8 cellular contexts compared by ENCODE assay signal in the genomic region with DNA sequence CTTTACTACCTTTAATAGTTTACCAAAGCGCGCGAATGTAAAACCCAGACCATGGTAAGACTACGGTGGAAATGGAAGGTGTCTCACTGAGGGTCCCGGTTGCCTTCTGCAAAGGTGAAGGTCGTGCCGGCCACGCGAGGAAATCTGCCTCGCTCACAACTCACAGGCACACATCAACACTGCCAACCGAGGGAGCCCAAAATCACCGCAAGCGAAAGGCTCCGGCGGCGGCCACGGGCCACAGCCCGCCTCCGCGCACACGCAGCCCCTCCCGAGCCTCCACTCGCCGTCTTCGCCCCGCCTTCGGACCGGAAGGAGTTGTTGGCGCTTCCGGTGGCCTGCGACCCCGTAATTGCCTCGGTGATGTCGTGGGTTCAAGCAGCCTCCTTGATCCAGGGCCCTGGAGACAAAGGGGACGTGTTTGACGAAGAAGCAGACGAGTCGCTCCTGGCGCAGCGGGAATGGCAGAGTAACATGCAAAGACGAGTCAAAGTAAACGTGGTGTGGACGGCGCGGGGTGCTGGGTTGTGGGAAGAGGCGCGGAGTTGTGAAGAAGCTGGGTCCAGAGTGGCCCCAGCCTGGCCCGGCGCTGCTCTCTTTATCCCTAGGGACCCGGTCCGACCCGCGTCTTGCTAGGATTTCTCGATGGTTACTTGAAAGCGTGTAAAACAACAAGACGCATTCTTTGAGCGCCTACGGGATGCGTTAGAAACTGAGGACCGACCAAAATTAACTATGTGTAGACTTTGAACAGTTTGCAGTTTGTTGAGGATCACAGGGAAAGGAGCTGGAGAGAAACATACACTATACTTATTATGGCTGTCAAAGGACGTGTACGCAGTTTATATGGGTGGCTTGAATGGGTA. TPM values are rescaled to one million over a fixed set of nuclear protein-coding genes. Genes with fewer than 3 reads are reported as not detected.
A peak's percentile ranks its signal among the peaks of the same experiment; 100 is the strongest.
DNase-seq lines count a peak whose midpoint lies in the region; ATAC-seq and TF ChIP-seq lines count a peak whose summit lies in the region.

A gene with protein sequence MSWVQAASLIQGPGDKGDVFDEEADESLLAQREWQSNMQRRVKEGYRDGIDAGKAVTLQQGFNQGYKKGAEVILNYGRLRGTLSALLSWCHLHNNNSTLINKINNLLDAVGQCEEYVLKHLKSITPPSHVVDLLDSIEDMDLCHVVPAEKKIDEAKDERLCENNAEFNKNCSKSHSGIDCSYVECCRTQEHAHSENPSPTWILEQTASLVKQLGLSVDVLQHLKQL (plus strand): TSS at position 349 of the 866 bp plus-strand sequence. CDS start 15 bp downstream, at position 364.

- H3K36me3 Mint-ChIP-seq in activated naive CD8-positive, alpha-beta T cell treated with anti-CD3 and anti-CD28 coated beads, Interleukin-2, amount 50 U/mL, for 24 hours (ENCODE audit: low read depth): peaks cover 10% of the 10 kb centered on the region

- H3K9me3 ChIP-seq in cardiac muscle cell (ENCODE audit: low read depth) (no peaks in the 10 kb centered on the region), trophoblast cell (ENCODE audit: insufficient read depth, low read depth, low read length) (no peaks in the 10 kb centered on the region), tibial nerve (no peaks in the 10 kb centered on the region)

- TF ChIP-seq POLR2A in tibial nerve (IDR thresholded peaks at IDR 0.05): peak in 1 of 2 donors; percentile 53

- no peaks in the 10 kb centered on the region for H3K9me3 Mint-ChIP-seq in activated naive CD8-positive, alpha-beta T cell treated with anti-CD3 and anti-CD28 coated beads, Interleukin-2, amount 50 U/mL, for 24 hours

- peaks cover 5% of the 10 kb centered on the region for H3K79me2 ChIP-seq in trophoblast cell (ENCODE audit: control insufficient read depth, insufficient read depth, low read length, poor library complexity)

- H2BK12ac ChIP-seq in trophoblast cell (ENCODE audit: low read length): no peak within 1 kb of the TSS

- peaks cover 8% of the 10 kb centered on the region for H3K4me1 ChIP-seq in cardiac muscle cell (ENCODE audit: low read depth)
- H3K4me1 ChIP-seq in trophoblast cell (ENCODE audit: control insufficient read depth in 1 of 2, insufficient read depth in 2 of 2, low read length in 2 of 2): peaks cover 0 to 2% of the 10 kb centered on the region in 2 experiments
- peaks cover 0 to 26% (median 6%) of the 10 kb centered on the region in 4 donors for H3K4me1 ChIP-seq in tibial nerve

- peak within 1 kb of the TSS; percentile 18 for H2BK5ac ChIP-seq in trophoblast cell (ENCODE audit: low read depth, low read length, poor library complexity)

- peak within 1 kb of the TSS; percentile 60 for H2BK120ac ChIP-seq in trophoblast cell (ENCODE audit: insufficient read depth, low read length, poor library complexity)

- peak; percentile 99 for ATAC-seq in HG02678 (IDR thresholded peaks at IDR 0.05; ENCODE audit: unreplicated experiment)
- peak; percentile 97 for ATAC-seq in activated naive CD8-positive, alpha-beta T cell treated with anti-CD3 and anti-CD28 coated beads, Interleukin-2, amount 50 U/mL, for 24 hours

- H3K27ac ChIP-seq in cardiac muscle cell (peak within 1 kb of the TSS; percentile 85), trophoblast cell (ENCODE audit: low read depth, low read length) (peak within 1 kb of the TSS; percentile 29), tibial nerve (peak within 1 kb of the TSS; percentile 60 to 86 (median 82))

- peak; percentile 63 to 85 for TF ChIP-seq EP300 in tibial nerve (IDR thresholded peaks at IDR 0.05)

- no peaks in the 10 kb centered on the region for H3K27me3 ChIP-seq in cardiac muscle cell
- no peaks in the 10 kb centered on the region for H3K27me3 ChIP-seq in trophoblast cell (ENCODE audit: insufficient read depth, low read length)
- no peaks in the 10 kb centered on the region for H3K27me3 ChIP-seq in tibial nerve

- no peaks in the 10 kb centered on the region for H3K36me3 ChIP-seq in cardiac muscle cell
- H3K36me3 ChIP-seq in trophoblast cell (ENCODE audit: control insufficient read depth in 1 of 2, insufficient read depth in 2 of 2, low read length in 2 of 2): peaks cover 2 to 3% of the 10 kb centered on the region in 2 experiments
- peaks cover 0 to 9% (median 0%) of the 10 kb centered on the region in 3 donors for H3K36me3 ChIP-seq in tibial nerve

- peaks cover 8% of the 10 kb centered on the region for H3K79me1 ChIP-seq in trophoblast cell (ENCODE audit: low read length)

- peak within 1 kb of the TSS; percentile 60 for H4K12ac ChIP-seq in trophoblast cell (ENCODE audit: low read depth, low read length)

- H3K27ac Mint-ChIP-seq in activated naive CD8-positive, alpha-beta T cell treated with anti-CD3 and anti-CD28 coated beads, Interleukin-2, amount 50 U/mL, for 24 hours: peak within 1 kb of the TSS; percentile 96

- H2AFZ ChIP-seq in trophoblast cell (ENCODE audit: insufficient read depth, low read length, poor library complexity): peak within 1 kb of the TSS; percentile 93

- WGBS in trophoblast cell (ENCODE audit: extremely low coverage, insufficient coverage, insufficient read length): no CpG with 5 or more reads among the region's 62 CpGs
- WGBS in tibial nerve, 2 donors: 1% methylated on average over 38 to 62 of the region's 62 CpGs

- H3K4me3 Mint-ChIP-seq in activated naive CD8-positive, alpha-beta T cell treated with anti-CD3 and anti-CD28 coated beads, Interleukin-2, amount 50 U/mL, for 24 hours: peak within 1 kb of the TSS; percentile 100

- H3K23ac ChIP-seq in trophoblast cell (ENCODE audit: low read length): no peak within 1 kb of the TSS

- peak within 1 kb of the TSS; percentile 89 for H3K18ac ChIP-seq in trophoblast cell (ENCODE audit: low read length)

- peak within 1 kb of the TSS; percentile 89 for H3K9ac ChIP-seq in trophoblast cell (ENCODE audit: low read length)

- H4K8ac ChIP-seq in trophoblast cell (ENCODE audit: low read depth, low read length): peak within 1 kb of the TSS; percentile 92

- H3K4me3 ChIP-seq in GM12875 (ENCODE audit: low read depth, low read length) (peak within 1 kb of the TSS; percentile 85), cardiac muscle cell (peak within 1 kb of the TSS; percentile 64), trophoblast cell (ENCODE audit: low read depth, low read length) (peak within 1 kb of the TSS; percentile 89), tibial nerve (peak within 1 kb of the TSS; percentile 54 to 93 (median 59))

- peak within 1 kb of the TSS; percentile 71 for H3K4me2 ChIP-seq in trophoblast cell (ENCODE audit: low read length)

- DNase-seq in NCI-H1105 treated with DMSO at 0.1 percent for 48 hours (lab: John Stamatoyannopoulos, UW): peak; percentile 81
- DNase-seq in SW480 (ENCODE audit: low spot score): peak; percentile 84
- DNase-seq in activated naive CD8-positive, alpha-beta T cell treated with anti-CD3 and anti-CD28 coated beads, Interleukin-2, amount 50 U/mL, for 24 hours: peak; percentile 88
- peak; percentile 84 to 87 for DNase-seq in cardiac muscle cell (ENCODE audit: low read depth in 1 of 2, low spot score in 1 of 2)
- peak; percentile 51 to 69 for DNase-seq in trophoblast cell
- peak; percentile 62 to 74 for DNase-seq in tibial nerve (ENCODE audit: low spot score in 2 of 2)

- H3K14ac ChIP-seq in trophoblast cell (ENCODE audit: low read length): peak within 1 kb of the TSS; percentile 94

- H3K27me3 Mint-ChIP-seq in activated naive CD8-positive, alpha-beta T cell treated with anti-CD3 and anti-CD28 coated beads, Interleukin-2, amount 50 U/mL, for 24 hours: no peaks in the 10 kb centered on the region

- peak within 1 kb of the TSS; percentile 3 for H2AK5ac ChIP-seq in trophoblast cell (ENCODE audit: low read length)

- peak within 1 kb of the TSS; percentile 89 for H3K4ac ChIP-seq in trophoblast cell (ENCODE audit: low read depth, low read length)

- no peak for TF ChIP-seq CTCF in GM12875 (IDR thresholded peaks at IDR 0.05; ENCODE audit: borderline replicate concordance, insufficient read depth, low read depth, low read length)
- TF ChIP-seq CTCF in cardiac muscle cell (IDR thresholded peaks at IDR 0.05; ENCODE audit: low read depth, low read length): no peak
- TF ChIP-seq CTCF in tibial nerve (IDR thresholded peaks at IDR 0.05): no peak

- H4K91ac ChIP-seq in trophoblast cell (ENCODE audit: low read depth, low read length): peak within 1 kb of the TSS; percentile 84

- peaks cover 27% of the 10 kb centered on the region for H3K4me1 Mint-ChIP-seq in activated naive CD8-positive, alpha-beta T cell treated with anti-CD3 and anti-CD28 coated beads, Interleukin-2, amount 50 U/mL, for 24 hours

RNA-seq across cellular contexts. Expression of the gene that starts here (rescaled TPM):
- total RNA-seq in cardiac muscle cell (29.5 and 33.7 TPM in 2 replicates), tibial nerve (10 to 100 TPM in 3 of 4 donors, 1 to 10 TPM in 1; 7.1 to 29.3 (median 18.4) TPM)
- 44.3 and 50.6 TPM in 2 replicates for polyA plus RNA-seq in cardiac muscle cell
- polyA plus RNA-seq in trophoblast cell (2013): 15.9 and 16.0 TPM in 2 replicates

Comparison
In these comparisons a context has a peak if more than half of its experiments do, and no peak if none do; other contexts are left out.
1. Peak in every context shown above with its lines: DNase-seq, ATAC-seq, H3K4me3 ChIP-seq and H3K27ac ChIP-seq.
2. H3K27ac ChIP-seq: peak in every context shown above with its lines; median percentile 85 in cardiac muscle cell; 82 in tibial nerve; 29 in trophoblast cell.